8 cellular contexts compared by ENCODE assay signal in genomic region chr3:183698760-183699159, GRCh38. TPM values are rescaled to one million over a fixed set of nuclear protein-coding genes. Genes with fewer than 3 reads are reported as not detected.
DNase-seq lines count a peak whose midpoint lies in the region; ATAC-seq and TF ChIP-seq lines count a peak whose summit lies in the region.

No MANE protein-coding gene starts in this region.

- peaks cover 52% of the 10 kb centered on the region for H3K4me1 Mint-ChIP-seq in HFFc6 (ENCODE audit: low read depth)
- peaks cover 21 to 45% (median 43%) of the 10 kb centered on the region in 4 donors for H3K4me1 Mint-ChIP-seq in naive thymus-derived CD8-positive, alpha-beta T cell

- H3K4me3 Mint-ChIP-seq in HFFc6 = peak overlapping the region; percentile 89
- peak overlapping the region; percentile 79 to 99 (median 95) for H3K4me3 Mint-ChIP-seq in naive thymus-derived CD8-positive, alpha-beta T cell

- TF ChIP-seq CTCF in HFFc6 (IDR thresholded peaks at IDR 0.05) = no peak

- H3K9me3 Mint-ChIP-seq in HFFc6 = no peaks in the 10 kb centered on the region
- H3K9me3 Mint-ChIP-seq in naive thymus-derived CD8-positive, alpha-beta T cell = no peaks in the 10 kb centered on the region

- H3K27ac ChIP-seq in epithelial cell of prostate = peak overlapping the region; percentile 55

- H3K36me3 Mint-ChIP-seq in HFFc6 (ENCODE audit: low read depth) = peaks cover 7% of the 10 kb centered on the region
- H3K36me3 Mint-ChIP-seq in naive thymus-derived CD8-positive, alpha-beta T cell = peaks cover 0 to 3% (median 2%) of the 10 kb centered on the region in 3 donors

- DNase-seq in CD1c-positive myeloid dendritic cell (ENCODE audit: extremely low spot score) (peak; percentile 69), HFFc6 (peak; percentile 8), SKM-1 treated with dmso at 0.1 percent for 144 hours (lab: John Stamatoyannopoulos, UW; ENCODE audit: unreplicated experiment) (peak; percentile 59), epithelial cell of prostate (ENCODE audit: low read depth, low spot score) (no peak), NCI-H345 (lab: John Stamatoyannopoulos, UW) (no peak)
- peak in 3 of 10 donors; percentile 1 to 9 (median 2) for DNase-seq in naive thymus-derived CD8-positive, alpha-beta T cell
- no peak for DNase-seq in activated CD4-positive, alpha-beta T cell treated with anti-CD3 and anti-CD28 coated beads for 48 hours

- H3K27me3 Mint-ChIP-seq in HFFc6 (ENCODE audit: insufficient read depth) = no peaks in the 10 kb centered on the region; the same call in 1 of the 2 replicates
- no peaks in the 10 kb centered on the region for H3K27me3 Mint-ChIP-seq in naive thymus-derived CD8-positive, alpha-beta T cell

- POLR2A ChIA-PET in naive thymus-derived CD8-positive, alpha-beta T cell (lab: Charles Lee) = interaction anchor here (0.6 to 3.5 kb wide), 3 partner anchors 19 to 804 kb away, joined by 4 to 42 read pairs (median 7); partner anchors contain the start of gene KLHL24

- ATAC-seq in naive thymus-derived CD8-positive, alpha-beta T cell = no peak
- ATAC-seq in GM21717 (IDR thresholded peaks at IDR 0.05; ENCODE audit: unreplicated experiment) = no peak

- peak overlapping the region; percentile 66 for H3K27ac Mint-ChIP-seq in HFFc6
- H3K27ac Mint-ChIP-seq in naive thymus-derived CD8-positive, alpha-beta T cell = peak overlapping the region; percentile 5 to 97 (median 86)

RNA-seq across cellular contexts. Expression of gene YEATS2, which starts 1.2 kb away (rescaled TPM):
- 10 to 100 TPM; 19.0 to 24.6 (median 20.7) TPM for total RNA-seq in HFFc6 (2021; fragmentation: NEBNext Ultra II Directional; extraction: Animal tissue kit (Norgen Biotek cat#: 25700))
- total RNA-seq in naive thymus-derived CD8-positive, alpha-beta T cell = 10 to 100 TPM; 22.6 to 24.3 TPM
- 1 to 10 TPM; 4.3 to 6.8 (median 4.9) TPM for polyA plus RNA-seq in naive thymus-derived CD8-positive, alpha-beta T cell

Comparison
In these comparisons a context has a peak if more than half of its experiments do, and no peak if none do; other contexts are left out.
1. DNase-seq: peak in CD1c-positive myeloid dendritic cell (single experiment), HFFc6 (single experiment) and SKM-1 treated with dmso at 0.1 percent for 144 hours (single experiment); none in epithelial cell of prostate (single experiment), NCI-H345 (single experiment) and activated CD4-positive, alpha-beta T cell treated with anti-CD3 and anti-CD28 coated beads for 48 hours (single experiment).